In the genomic region with DNA sequence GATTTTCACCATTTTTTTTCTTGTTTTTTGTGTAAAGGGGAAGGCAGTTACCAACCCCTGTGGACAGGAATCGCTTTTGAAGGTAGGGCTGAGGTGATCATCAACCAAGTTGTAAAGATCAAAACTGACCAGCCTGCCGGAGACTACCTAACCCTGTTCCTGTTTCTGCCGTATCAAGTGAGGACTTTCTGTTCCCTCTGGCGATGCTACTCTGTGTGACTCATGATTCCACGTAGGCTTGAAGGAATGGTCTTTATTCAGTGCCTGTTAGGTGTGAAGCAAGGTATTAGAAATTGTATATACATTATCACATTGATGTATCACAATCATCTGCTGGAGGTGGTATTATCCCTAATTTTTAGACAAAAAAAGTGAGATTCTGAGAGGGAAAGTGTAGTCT, we compare ENCODE assay signal across 11 cellular contexts.
DNase-seq lines count a peak whose midpoint lies in the region; FAIRE-seq and TF ChIP-seq lines count a peak whose summit lies in the region.
"Had no signal": no experiment of that assay in that cellular context is flagged by ENCODE, and none has a peak within 500 bp of the region (broad histone marks: within the 10 kb centered on the region; RNA-seq: fewer than 3 reads in every experiment).

No MANE protein-coding gene starts in this region.

- no peak overlapping the region for H2AFZ ChIP-seq in hepatocyte

- no peaks in the 10 kb centered on the region for H3K9me2 ChIP-seq in hepatocyte (replicated peaks; ENCODE audit: insufficient read depth)

- no peaks in the 10 kb centered on the region for H4K20me1 ChIP-seq in hepatocyte (ENCODE audit: insufficient read depth, poor library complexity, severe bottlenecking)

- peak overlapping the region; percentile 40 for H3K4me2 ChIP-seq in hepatocyte

- 44% methylated on average over 5 of the region's 5 CpGs for WGBS in hepatocyte (ENCODE audit: low lambda C conversion rate, missing lambda C conversion rate)

- in situ Hi-C loops in G401 (cut with HindIII; ENCODE audit: low sequenced_read_pairs): no loop called here

- FAIRE-seq in D721Med (lab: Jason Lieb, UNC): no peak
- FAIRE-seq: A204.1 had no signal

- peak overlapping the region; percentile 52 for H3K27ac ChIP-seq in hepatocyte
- no peak overlapping the region for H3K27ac ChIP-seq in caudate nucleus (ENCODE audit: low read depth, low read length)

- TF ChIP-seq CTCF in hepatocyte (IDR thresholded peaks at IDR 0.05; ENCODE audit: poor library complexity) (no peak), D721Med (IDR thresholded peaks at IDR 0.05; ENCODE audit: insufficient read depth, missing control alignments) (no peak)

- peak; percentile 29 for DNase-seq in NOMO-1 treated with DMSO at 0.1 percent for 48 hours (lab: John Stamatoyannopoulos, UW; ENCODE audit: unreplicated experiment)
- no peak for DNase-seq in NOMO-1 treated with dmso at 0.1 percent for 144 hours (lab: John Stamatoyannopoulos, UW; ENCODE audit: unreplicated experiment)
- peak; percentile 12 to 47 for DNase-seq in SW 1271 (lab: John Stamatoyannopoulos, UW)
- DNase-seq in hepatocyte (ENCODE audit: low spot score): peak; percentile 42
- DNase-seq in D721Med (ENCODE audit: insufficient read length, low spot score): no peak
- no peak for DNase-seq in NCI-H128 (lab: John Stamatoyannopoulos, UW; ENCODE audit: unreplicated experiment)
- no peak for DNase-seq in caudate nucleus (lab: John Stamatoyannopoulos, UW)
- DNase-seq in G401 (ENCODE audit: low spot score): no peak
- DNase-seq: activated B cell treated with CpG ODN at 0.5 μM for 24 hours, SHP77 treated with DMSO at 0.1 percent for 48 hours had no signal

- peaks cover 21% of the 10 kb centered on the region for H3K4me1 ChIP-seq in hepatocyte (ENCODE audit: insufficient read depth)

- H3K36me3 ChIP-seq in hepatocyte (replicated peaks; ENCODE audit: insufficient read depth, low read depth): no peaks in the 10 kb centered on the region

- H3K4me3 ChIP-seq in hepatocyte: no peak overlapping the region

- no peaks in the 10 kb centered on the region for H3K27me3 ChIP-seq in hepatocyte

- H3K9me3 ChIP-seq in hepatocyte (ENCODE audit: low read depth): no peaks in the 10 kb centered on the region

- H3K79me2 ChIP-seq in hepatocyte: no peaks in the 10 kb centered on the region

Comparison
In these comparisons a context has a peak if more than half of its experiments do, and no peak if none do; other contexts are left out.
1. DNase-seq: peak in NOMO-1 treated with DMSO at 0.1 percent for 48 hours (single experiment), SW 1271 (2 of 2) and hepatocyte (single experiment); none in NOMO-1 treated with dmso at 0.1 percent for 144 hours (single experiment), D721Med (single experiment), NCI-H128 (single experiment), caudate nucleus (0 of 61) and G401 (single experiment).